ENCODE assay signal across 12 cellular contexts in genomic region chr18:58303363-58303762, GRCh38.
DNase-seq lines count a peak whose midpoint lies in the region; ATAC-seq, FAIRE-seq and TF ChIP-seq lines count a peak whose summit lies in the region.
"Had no signal": no experiment of that assay in that cellular context is flagged by ENCODE, and none has a peak within 500 bp of the region (broad histone marks: within the 10 kb centered on the region; RNA-seq: fewer than 3 reads in every experiment).

No MANE protein-coding gene starts in this region.

- H3K27me3 Mint-ChIP-seq in CD8-positive, alpha-beta T cell (ENCODE audit: low read depth) = peaks cover 3% of the 10 kb centered on the region

- no TSS peak for BruUV-seq in GM12878 (replicated peaks; lab: Mats Ljungman, UMichigan)
- BruUV-seq in PC-9 (replicated peaks; lab: Mats Ljungman, UMichigan) = no TSS peak

- CTCF ChIA-PET in CD8-positive, alpha-beta T cell (lab: Charles Lee) = no interaction called here
- CTCF ChIA-PET in GM12878 (lab: Yijun Ruan, JAX) (interaction anchor here (0.8 to 3.2 kb wide), 18 partner anchors 10 to 461 kb away, joined by 3 to 14 read pairs (median 4); no protein-coding TSS in a partner anchor), PC-9 (lab: Charles Lee) (no interaction called here)

- 0% methylated on average over 3 of the region's 3 CpGs for WGBS in GM12878 (ENCODE audit: insufficient coverage, insufficient replicate concordance, low lambda C conversion rate, missing lambda C conversion rate)
- WGBS in suprapubic skin = 39% methylated on average over 3 of the region's 3 CpGs
- WGBS in esophagus squamous epithelium, 2 donors = 22 to 50% methylated on average over 3 of the region's 3 CpGs

- H3K27ac Mint-ChIP-seq in CD8-positive, alpha-beta T cell = no peak overlapping the region

- peak; percentile 72 for ATAC-seq in CD8-positive, alpha-beta T cell
- ATAC-seq in GM19395 (IDR thresholded peaks at IDR 0.05; ENCODE audit: unreplicated experiment) = peak; percentile 88
- ATAC-seq in HG03095 (IDR thresholded peaks at IDR 0.05; ENCODE audit: unreplicated experiment) = peak; percentile 80
- peak; percentile 98 for ATAC-seq in GM12878
- ATAC-seq: foreskin keratinocyte had no signal

- no peaks in the 10 kb centered on the region for H4K20me1 ChIP-seq in GM12878 (ENCODE audit: control insufficient read depth, insufficient read depth)
- peaks cover 10% of the 10 kb centered on the region for H4K20me1 ChIP-seq in PC-9 (ENCODE audit: insufficient read depth)

- peak; percentile 84 for FAIRE-seq in GM12878 (lab: Jason Lieb, UNC)
- FAIRE-seq: astrocyte had no signal

- no peaks in the 10 kb centered on the region for H3K27me3 ChIP-seq in CD8-positive, alpha-beta T cell (ENCODE audit: insufficient read depth, low read length)
- H3K27me3 ChIP-seq in GM12878 (replicated peaks in 1 of 2; ENCODE audit: control insufficient read depth in 2 of 2, insufficient read depth in 2 of 2, low read length in 1 of 2) (no peaks in the 10 kb centered on the region), suprapubic skin (no peaks in the 10 kb centered on the region), PC-9 (ENCODE audit: insufficient read depth, low read depth) (no peaks in the 10 kb centered on the region), esophagus squamous epithelium (no peaks in the 10 kb centered on the region)
- H3K27me3 ChIP-seq: foreskin keratinocyte had no signal

- no peak overlapping the region for H3K9ac ChIP-seq in GM12878 (ENCODE audit: control insufficient read depth, insufficient read depth, low read length)

- peak in 1 of 7 experiments; percentile 18 for DNase-seq in CD8-positive, alpha-beta T cell
- DNase-seq in GM12878 (ENCODE audit: low read depth, low spot score) = no peak
- no peak for DNase-seq in suprapubic skin (ENCODE audit: low spot score in 2 of 2)
- no peak for DNase-seq in NCI-H1930 (lab: John Stamatoyannopoulos, UW)
- no peak for DNase-seq in PC-9
- DNase-seq in esophagus squamous epithelium (lab: John Stamatoyannopoulos, UW) = no peak
- DNase-seq: foreskin keratinocyte, HCEC 1CT, NCI-H146 had no signal

- TF ChIP-seq EP300 in GM12878 (IDR thresholded peaks at IDR 0.05; ENCODE audit: borderline replicate concordance in 1 of 2, control insufficient read depth in 1 of 2, low read depth in 2 of 2, low read length in 2 of 2) = no peak
- no peak for TF ChIP-seq EP300 in suprapubic skin (IDR thresholded peaks at IDR 0.05)

- intact Hi-C loops in CD8-positive, alpha-beta T cell (cut with DNase I, micrococcal nuclease) = no loop called here
- intact Hi-C loops in GM12878 (cut with micrococcal nuclease; ENCODE audit: unreplicated experiment) (no loop called here), PC-9 (cut with micrococcal nuclease; ENCODE audit: unreplicated experiment) (no loop called here), esophagus squamous epithelium (cut with DNase I) (no loop called here)

- peaks cover 12% of the 10 kb centered on the region; the same call in 1 of the 2 replicates for H3F3A ChIP-seq in PC-9 (ENCODE audit: insufficient read depth, low read depth)

- no peak overlapping the region for H3K4me3 ChIP-seq in CD8-positive, alpha-beta T cell (ENCODE audit: low read depth, low read length)
- H3K4me3 ChIP-seq in GM12878 (no peak overlapping the region), suprapubic skin (no peak overlapping the region), PC-9 (no peak overlapping the region), esophagus squamous epithelium (no peak overlapping the region)

- POLR2A ChIA-PET in CD8-positive, alpha-beta T cell (lab: Charles Lee) = no interaction called here
- POLR2A ChIA-PET in GM12878 (lab: Charles Lee) = interaction anchor here (0.6 to 5.7 kb wide), 6 partner anchors 9 to 170 kb away, joined by 3 to 43 read pairs (median 4); no protein-coding TSS in a partner anchor
- POLR2A ChIA-PET in PC-9 (lab: Charles Lee; ENCODE audit: unreplicated experiment) = no interaction called here

- H3K4me3 Mint-ChIP-seq in CD8-positive, alpha-beta T cell = no peak overlapping the region

- no peak for TF ChIP-seq RAD21 in GM12878 (IDR thresholded peaks at IDR 0.05; ENCODE audit: insufficient read depth, low read depth, low read length)

- no peak overlapping the region for H3K27ac ChIP-seq in CD8-positive, alpha-beta T cell (ENCODE audit: low read depth, low read length)
- H3K27ac ChIP-seq in GM12878 (ENCODE audit: control insufficient read depth, insufficient read depth) (peak overlapping the region; percentile 8; the same call in 1 of the 2 replicates), suprapubic skin (no peak overlapping the region), PC-9 (no peak overlapping the region), esophagus squamous epithelium (no peak overlapping the region)
- H3K27ac ChIP-seq: foreskin keratinocyte had no signal

- no peaks in the 10 kb centered on the region for H3K79me2 ChIP-seq in GM12878 (ENCODE audit: control insufficient read depth, insufficient read depth, low read length)
- peaks cover 98% of the 10 kb centered on the region for H3K79me2 ChIP-seq in PC-9 (ENCODE audit: low read depth)

- peaks cover 17% of the 10 kb centered on the region for H3K4me1 ChIP-seq in CD8-positive, alpha-beta T cell (ENCODE audit: insufficient read depth, low read length)
- H3K4me1 ChIP-seq in GM12878 (ENCODE audit: control insufficient read depth, insufficient read depth, low read length) (peaks cover 13% of the 10 kb centered on the region), suprapubic skin (peaks cover 18% of the 10 kb centered on the region), PC-9 (replicated peaks; ENCODE audit: insufficient read depth) (peaks cover 10% of the 10 kb centered on the region; the same call in 1 of the 2 replicates), esophagus squamous epithelium (peaks cover 0 to 4% (median 2%) of the 10 kb centered on the region in 3 donors)

- TF ChIP-seq POLR2A in GM12878 (IDR thresholded peaks at IDR 0.05; ENCODE audit: low read depth, low read length) = no peak
- TF ChIP-seq POLR2A in suprapubic skin (IDR thresholded peaks at IDR 0.05) = no peak
- TF ChIP-seq POLR2A in esophagus squamous epithelium (IDR thresholded peaks at IDR 0.05) = no peak

- no peak for TF ChIP-seq CTCF in CD8-positive, alpha-beta T cell (IDR thresholded peaks at IDR 0.05)
- no peak for TF ChIP-seq CTCF in GM12878 (IDR thresholded peaks at IDR 0.05 in 2 of 3, conservative IDR thresholded peaks at IDR 0.05 in 1 of 3; ENCODE audit: control insufficient read depth in 2 of 3, extremely low read depth in 1 of 3, insufficient read depth in 1 of 3, low read depth in 3 of 3, low read length in 3 of 3)
- no peak for TF ChIP-seq CTCF in suprapubic skin (IDR thresholded peaks at IDR 0.05)
- no peak for TF ChIP-seq CTCF in PC-9 (conservative IDR thresholded peaks at IDR 0.05)
- TF ChIP-seq CTCF in esophagus squamous epithelium (IDR thresholded peaks at IDR 0.05) = no peak

- H3K9me2 ChIP-seq in PC-9 (ENCODE audit: insufficient read depth) = no peaks in the 10 kb centered on the region

- peaks cover 3% of the 10 kb centered on the region for H3K9me3 Mint-ChIP-seq in CD8-positive, alpha-beta T cell

- RAD21 ChIA-PET in GM12878 (lab: Charles Lee; ENCODE audit: unreplicated experiment) = interaction anchor here (0.8 to 3.8 kb wide), 14 partner anchors 11 to 672 kb away, joined by 3 to 31 read pairs (median 4); partner anchors contain the start of gene NEDD4L

- peaks cover 11% of the 10 kb centered on the region for H3K4me1 Mint-ChIP-seq in CD8-positive, alpha-beta T cell (ENCODE audit: low read depth)

- no peaks in the 10 kb centered on the region for H3K9me3 ChIP-seq in CD8-positive, alpha-beta T cell (ENCODE audit: low read length)
- H3K9me3 ChIP-seq in GM12878 (replicated peaks; ENCODE audit: control insufficient read depth, insufficient read depth, low read length) (peaks cover 9% of the 10 kb centered on the region), suprapubic skin (no peaks in the 10 kb centered on the region), PC-9 (ENCODE audit: insufficient read depth, low read depth) (peaks cover 17% of the 10 kb centered on the region; the same call in 1 of the 2 replicates), esophagus squamous epithelium (peaks cover 0 to 15% (median 0%) of the 10 kb centered on the region in 3 donors)

- H3K4me2 ChIP-seq in GM12878 (ENCODE audit: control insufficient read depth, insufficient read depth) (peak overlapping the region; percentile 15), PC-9 (no peak overlapping the region)

- SMC1A ChIA-PET in GM12878 (lab: Charles Lee; ENCODE audit: uncharacterized antibody, unreplicated experiment) = interaction anchor here (0.7 to 6.7 kb wide), 18 partner anchors 8 to 122 kb away, joined by 3 to 82 read pairs (median 4); no protein-coding TSS in a partner anchor

- H2AFZ ChIP-seq in GM12878 (ENCODE audit: control insufficient read depth, low read depth, low read length) (peak overlapping the region; percentile 42; the same call in 1 of the 2 replicates), PC-9 (no peak overlapping the region)

- H3K36me3 Mint-ChIP-seq in CD8-positive, alpha-beta T cell = no peaks in the 10 kb centered on the region

- no peaks in the 10 kb centered on the region for H3K36me3 ChIP-seq in CD8-positive, alpha-beta T cell (ENCODE audit: insufficient read depth, low read length)
- H3K36me3 ChIP-seq in GM12878 (ENCODE audit: control insufficient read depth in 2 of 2, insufficient read depth in 2 of 2, low read length in 1 of 2) (no peaks in the 10 kb centered on the region), suprapubic skin (no peaks in the 10 kb centered on the region), PC-9 (ENCODE audit: low read depth) (peaks cover 27% of the 10 kb centered on the region), esophagus squamous epithelium (no peaks in the 10 kb centered on the region)

- in situ Hi-C loops in GM12878 (cut with MboI) = no loop called here

TF ChIP-seq in GM12878, 131 proteins besides CTCF, POLR2A, EP300 and RAD21 (continues in another document):
- TF ChIP-seq IKZF1 (conservative IDR thresholded peaks at IDR 0.05) = peak; percentile 10; the same call in 1 of the 2 replicates
- peak; percentile 63 for TF ChIP-seq ATF7 (IDR thresholded peaks at IDR 0.05; ENCODE audit: low read depth)
- TF ChIP-seq, protein P1, sequence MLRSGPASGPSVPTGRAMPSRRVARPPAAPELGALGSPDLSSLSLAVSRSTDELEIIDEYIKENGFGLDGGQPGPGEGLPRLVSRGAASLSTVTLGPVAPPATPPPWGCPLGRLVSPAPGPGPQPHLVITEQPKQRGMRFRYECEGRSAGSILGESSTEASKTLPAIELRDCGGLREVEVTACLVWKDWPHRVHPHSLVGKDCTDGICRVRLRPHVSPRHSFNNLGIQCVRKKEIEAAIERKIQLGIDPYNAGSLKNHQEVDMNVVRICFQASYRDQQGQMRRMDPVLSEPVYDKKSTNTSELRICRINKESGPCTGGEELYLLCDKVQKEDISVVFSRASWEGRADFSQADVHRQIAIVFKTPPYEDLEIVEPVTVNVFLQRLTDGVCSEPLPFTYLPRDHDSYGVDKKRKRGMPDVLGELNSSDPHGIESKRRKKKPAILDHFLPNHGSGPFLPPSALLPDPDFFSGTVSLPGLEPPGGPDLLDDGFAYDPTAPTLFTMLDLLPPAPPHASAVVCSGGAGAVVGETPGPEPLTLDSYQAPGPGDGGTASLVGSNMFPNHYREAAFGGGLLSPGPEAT (IDR thresholded peaks at IDR 0.05; ENCODE audit: low read depth) = peak; percentile 26; the same call in 1 of the 2 replicates
- peak; percentile 41 for TF ChIP-seq JUNB (IDR thresholded peaks at IDR 0.05)
- TF ChIP-seq RB1 (IDR thresholded peaks at IDR 0.05; ENCODE audit: borderline replicate concordance) = no peak
